ENCODE assay signal across 1 cellular context in genomic region chr11:34641456-34641855, GRCh38.
TF ChIP-seq lines count a peak whose summit lies in the region.

No MANE protein-coding gene starts in this region.

TF ChIP-seq in HepG2, 621 proteins besides CTCF, POLR2A, EP300 and RAD21 (continued from another document):
- TF ChIP-seq NR3C1 (CRISPR knock-in tag; IDR thresholded peaks at IDR 0.05) (no peak), RFXAP (CRISPR knock-in tag; IDR thresholded peaks at IDR 0.05; ENCODE audit: borderline replicate concordance) (no peak), MIER2 (CRISPR knock-in tag; IDR thresholded peaks at IDR 0.05) (no peak), CEBPG (CRISPR knock-in tag; IDR thresholded peaks at IDR 0.05) (peak; percentile 91), KDM2A (CRISPR knock-in tag; IDR thresholded peaks at IDR 0.05; ENCODE audit: borderline replicate concordance, low read depth) (no peak), KLF9 (CRISPR knock-in tag; IDR thresholded peaks at IDR 0.05; ENCODE audit: low read depth) (no peak), ZNF124 (CRISPR knock-in tag; IDR thresholded peaks at IDR 0.05) (no peak), GATAD2A (CRISPR knock-in tag; IDR thresholded peaks at IDR 0.05) (peak; percentile 37; the same call in 1 of the 2 replicates), ZBTB7A (CRISPR knock-in tag; IDR thresholded peaks at IDR 0.05) (no peak), MTA1 (CRISPR knock-in tag; IDR thresholded peaks at IDR 0.05; ENCODE audit: borderline replicate concordance) (no peak), CEBPB (IDR thresholded peaks at IDR 0.05; ENCODE audit: borderline replicate concordance, low read depth, low read length) (peak; percentile 92), ZNF33B (CRISPR knock-in tag; IDR thresholded peaks at IDR 0.05) (no peak)
